In genomic region chr5:178019379-178020030, GRCh38 we compare ENCODE assay signal across 7 cellular contexts. TPM values are rescaled to one million over a fixed set of nuclear protein-coding genes. Genes with fewer than 3 reads are reported as not detected.
"Had no signal": no experiment of that assay in that cellular context is flagged by ENCODE, and none has a peak within 500 bp of the region (broad histone marks: within the 10 kb centered on the region; RNA-seq: fewer than 3 reads in every experiment).

No MANE protein-coding gene starts in this region.

RNA-seq across cellular contexts. Expression of gene PROP1, which starts 23.5 kb away (rescaled TPM):
- total RNA-seq: GM23248, GM23338, H1, H4, H7, H9, HFFc6 had no signal
